14 cellular contexts compared by ENCODE assay signal in genomic region chr15:53658827-53659226, GRCh38.
A peak's percentile ranks its signal among the peaks of the same experiment; 100 is the strongest.
DNase-seq lines count a peak whose midpoint lies in the region; ATAC-seq and TF ChIP-seq lines count a peak whose summit lies in the region.
"Had no signal": no experiment of that assay in that cellular context is flagged by ENCODE, and none has a peak within 500 bp of the region (broad histone marks: within the 10 kb centered on the region; RNA-seq: fewer than 3 reads in every experiment).

No MANE protein-coding gene starts in this region.

- TF ChIP-seq EP300 in gastroesophageal sphincter (IDR thresholded peaks at IDR 0.05): no peak

- H3K27me3 ChIP-seq in gastroesophageal sphincter: peaks cover 4% of the 10 kb centered on the region

- H3K4me3 ChIP-seq in gastroesophageal sphincter: no peak overlapping the region
- H3K4me3 ChIP-seq: cardiac muscle cell, smooth muscle cell had no signal

- no peak overlapping the region for H3K27ac ChIP-seq in gastroesophageal sphincter
- H3K27ac ChIP-seq: cardiac muscle cell, WERI-Rb-1 had no signal

- H3K4me1 ChIP-seq in gastroesophageal sphincter: no peaks in the 10 kb centered on the region

- no peak for TF ChIP-seq CTCF in gastroesophageal sphincter (IDR thresholded peaks at IDR 0.05)

- ATAC-seq in gastroesophageal sphincter: no peak
- ATAC-seq in HG02623 (IDR thresholded peaks at IDR 0.05; ENCODE audit: unreplicated experiment): no peak
- ATAC-seq in HG03025 (IDR thresholded peaks at IDR 0.05; ENCODE audit: low FRiP score, unreplicated experiment): no peak
- no peak for ATAC-seq in HG03439 (IDR thresholded peaks at IDR 0.05; ENCODE audit: unreplicated experiment)

- WGBS in gastroesophageal sphincter (ENCODE audit: low coverage in 1 of 2), 2 donors: 20 to 31% methylated on average over 2 of the region's 2 CpGs

- DNase-seq in DMS53 (lab: John Stamatoyannopoulos, UW) (peak; percentile 93), NCI-H187 treated with DMSO at 0.1 percent for 48 hours (lab: John Stamatoyannopoulos, UW) (peak; percentile 74), NCI-H524 (lab: John Stamatoyannopoulos, UW) (peak; percentile 81 to 94), left kidney (ENCODE audit: low read depth, low spot score) (peak; percentile 11)
- DNase-seq: activated naive CD4-positive, alpha-beta T cell treated with Interleukin-2 at 50 U/mL for 16 hours; Calu3; HCEC 1CT; WERI-Rb-1 had no signal

- H3K9me3 ChIP-seq in gastroesophageal sphincter: no peaks in the 10 kb centered on the region

- TF ChIP-seq POLR2A in gastroesophageal sphincter (IDR thresholded peaks at IDR 0.05): no peak

- H3K36me3 ChIP-seq in gastroesophageal sphincter: no peaks in the 10 kb centered on the region
- H3K36me3 ChIP-seq: cardiac muscle cell, WERI-Rb-1 had no signal

Comparison
In these comparisons a context has a peak if more than half of its experiments do, and no peak if none do; other contexts are left out.
1. DNase-seq: peak in every context shown above with its lines; median percentile 93 in DMS53; 88 in NCI-H524; 74 in NCI-H187 treated with DMSO at 0.1 percent for 48 hours; 11 in left kidney.